Comparison of ENCODE assay signal across 1 cellular context in the genomic region with DNA sequence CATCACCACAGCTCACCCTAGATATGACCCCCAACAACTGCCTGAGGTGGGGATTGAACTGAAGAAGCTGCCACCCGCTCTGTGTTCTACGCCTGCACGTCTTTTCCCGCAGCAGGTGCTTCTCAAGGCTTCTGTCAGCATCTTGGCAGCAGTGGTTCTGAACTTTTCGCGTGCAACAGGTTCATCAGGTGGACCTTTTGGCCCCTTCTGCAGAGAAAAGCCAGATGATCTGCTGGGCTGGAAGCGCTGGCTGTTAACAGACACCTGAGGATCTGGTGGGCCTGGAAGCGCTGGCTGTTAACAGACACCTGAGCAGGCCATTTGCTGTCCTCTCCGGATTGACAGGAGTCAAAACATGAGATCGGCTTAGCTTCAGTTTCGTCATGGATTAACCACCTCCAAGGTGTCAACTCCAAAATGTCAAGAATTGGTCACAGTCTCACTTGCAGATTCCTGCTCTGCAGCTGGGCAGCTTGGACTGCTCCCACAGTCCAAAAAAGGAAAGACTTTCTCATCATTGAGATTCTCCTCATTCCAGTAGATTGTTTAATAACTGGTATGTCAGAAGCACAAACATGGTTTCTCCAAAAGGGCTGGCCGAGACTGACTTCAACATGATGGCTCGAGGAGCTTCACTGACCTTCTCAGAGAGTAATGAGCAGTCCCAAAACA.
TF ChIP-seq lines count a peak whose summit lies in the region.

No MANE protein-coding gene starts in this region.

TF ChIP-seq in IMR-90, 13 proteins besides CTCF, POLR2A, EP300 and RAD21:
- no peak for TF ChIP-seq NFE2L2 (IDR thresholded peaks at IDR 0.05; ENCODE audit: low read depth, low read length)
- TF ChIP-seq MAZ (IDR thresholded peaks at IDR 0.05; ENCODE audit: borderline replicate concordance, low read depth, low read length) = no peak
- no peak for TF ChIP-seq CHD1 (IDR thresholded peaks at IDR 0.05; ENCODE audit: low read depth, low read length)
- TF ChIP-seq CEBPB (IDR thresholded peaks at IDR 0.05; ENCODE audit: low read depth, low read length) = no peak
- TF ChIP-seq USF2 (IDR thresholded peaks at IDR 0.05; ENCODE audit: low read depth, low read length) = no peak
- no peak for TF ChIP-seq RFX5 (IDR thresholded peaks at IDR 0.05; ENCODE audit: low read depth, low read length)
- TF ChIP-seq MXI1 (IDR thresholded peaks at IDR 0.05; ENCODE audit: borderline replicate concordance, low read depth, low read length) = no peak
- no peak for TF ChIP-seq BHLHE40 (IDR thresholded peaks at IDR 0.05; ENCODE audit: low read depth, low read length)
- TF ChIP-seq FOS (IDR thresholded peaks at IDR 0.05; ENCODE audit: low read depth, low read length) = no peak
- no peak for TF ChIP-seq RCOR1 (IDR thresholded peaks at IDR 0.05; ENCODE audit: insufficient replicate concordance, low read length)
- TF ChIP-seq ELK1 (IDR thresholded peaks at IDR 0.05; ENCODE audit: borderline replicate concordance, low read depth, low read length) = no peak
- no peak for TF ChIP-seq SMC3 (IDR thresholded peaks at IDR 0.05; ENCODE audit: low read depth, low read length)
- TF ChIP-seq MAFK (IDR thresholded peaks at IDR 0.05; ENCODE audit: low read depth, low read length) = no peak
